ENCODE assay signal across 27 cellular contexts in genomic region chr16:35525979-35526590, GRCh38.
DNase-seq lines count a peak whose midpoint lies in the region; ATAC-seq and TF ChIP-seq lines count a peak whose summit lies in the region.
"Had no signal": no experiment of that assay in that cellular context is flagged by ENCODE, and none has a peak within 500 bp of the region (broad histone marks: within the 10 kb centered on the region; RNA-seq: fewer than 3 reads in every experiment).

No MANE protein-coding gene starts in this region.

- H2AFZ ChIP-seq in PC-3 (ENCODE audit: low read length) = no peak overlapping the region

- no peaks in the 10 kb centered on the region for H3F3A ChIP-seq in PC-3 (ENCODE audit: low read length, unreplicated experiment)

- ATAC-seq in PC-3 = no peak
- peak; percentile 9 for ATAC-seq in upper lobe of right lung
- no peak for ATAC-seq in GM18498 (IDR thresholded peaks at IDR 0.05; ENCODE audit: unreplicated experiment)
- ATAC-seq: GM12878 had no signal

- no peaks in the 10 kb centered on the region for H3K79me2 ChIP-seq in PC-3 (ENCODE audit: low read length)

- in situ Hi-C loops in GM13977 (cut with MboI; ENCODE audit: low pct_unique_long_range_greater_than_20kb, low sequenced_read_pairs, unreplicated experiment) = no loop called here

- intact Hi-C loops in PC-3 (cut with micrococcal nuclease) (no loop called here), upper lobe of right lung (cut with DNase I) (no loop called here)

- BruUV-seq in PC-3 (replicated peaks; lab: Mats Ljungman, UMichigan) = no TSS peak

- no peak overlapping the region for H3K9ac ChIP-seq in PC-3 (ENCODE audit: low read length)

- no peak overlapping the region for H3K4me3 ChIP-seq in PC-3 (ENCODE audit: low read length)
- H3K4me3 ChIP-seq in upper lobe of right lung = no peak overlapping the region
- H3K4me3 ChIP-seq: breast epithelium, GM12878, left ventricle myocardium inferior, Peyer's patch, SJSA1, stomach, tibial artery had no signal

- no peak overlapping the region for H3K27ac ChIP-seq in PC-3 (ENCODE audit: low read length)
- no peak overlapping the region for H3K27ac ChIP-seq in upper lobe of right lung
- H3K27ac ChIP-seq: breast epithelium, left ventricle myocardium inferior, Peyer's patch, SJSA1, stomach, tibial artery had no signal

- DNase-seq in NCI-H82 (lab: John Stamatoyannopoulos, UW) (peak; percentile 17), NCI-H82 treated with DMSO at 0.1 percent for 48 hours (lab: John Stamatoyannopoulos, UW; ENCODE audit: unreplicated experiment) (no peak), NCI-H1930 (lab: John Stamatoyannopoulos, UW) (peak; percentile 38 to 74), PC-3 (no peak), upper lobe of right lung (no peak), GM13977 (ENCODE audit: low spot score) (no peak), NCI-H524 treated with DMSO at 0.1 percent for 48 hours (lab: John Stamatoyannopoulos, UW) (no peak)
- DNase-seq: activated CD4-positive, alpha-beta memory T cell treated with anti-CD3 and anti-CD28 coated beads, Interleukin-2, amount 10 ng/mL, durations not matched to agents 7 days and 5 days; activated CD4-positive, CD25-positive, alpha-beta regulatory T cell treated with anti-CD3 and anti-CD28 coated beads, Interleukin-2, amount 50 U/mL, for 72 hours; activated CD8-positive, alpha-beta memory T cell treated with anti-CD3 and anti-CD28 coated beads, Interleukin-2, amount 50 U/mL, for 48 hours; activated naive CD4-positive, alpha-beta T cell treated with anti-CD3 and anti-CD28 coated beads, Interleukin-2, amount 10 ng/mL, durations not matched to agents 7 days and 5 days; amygdala; effector CD4-positive, alpha-beta T cell; islet precursor cell; left ventricle myocardium inferior; MV-4-11; NCI-H187; NCI-H446 treated with DMSO at 0.1 percent for 48 hours; nucleus accumbens; Peyer's patch; stomach; T-helper 1 cell; tibial artery had no signal

- H3K4me2 ChIP-seq in PC-3 (ENCODE audit: low read length) = peak overlapping the region; percentile 28

- TF ChIP-seq CTCF in PC-3 (conservative IDR thresholded peaks at IDR 0.05; ENCODE audit: low read depth, low read length) (no peak), upper lobe of right lung (IDR thresholded peaks at IDR 0.05) (no peak), GM13977 (IDR thresholded peaks at IDR 0.05; ENCODE audit: extremely low read depth, insufficient read depth, missing control alignments) (no peak)

- no peaks in the 10 kb centered on the region for H3K9me2 ChIP-seq in PC-3 (replicated peaks; ENCODE audit: low read length)

- POLR2A ChIA-PET in PC-3 (lab: Charles Lee; ENCODE audit: unreplicated experiment) = no interaction called here

- H4K20me1 ChIP-seq in PC-3 (ENCODE audit: low read length) = no peaks in the 10 kb centered on the region

- H3K9me3 ChIP-seq in PC-3 (ENCODE audit: low read length) (no peaks in the 10 kb centered on the region), upper lobe of right lung (no peaks in the 10 kb centered on the region)
- H3K9me3 ChIP-seq: breast epithelium, Peyer's patch, tibial artery had no signal

- H3K4me1 ChIP-seq in PC-3 (ENCODE audit: insufficient read depth, low read length) (no peaks in the 10 kb centered on the region), upper lobe of right lung (no peaks in the 10 kb centered on the region)
- H3K4me1 ChIP-seq: breast epithelium, left ventricle myocardium inferior, Peyer's patch, SJSA1, stomach, tibial artery had no signal

- no peaks in the 10 kb centered on the region for H3K27me3 ChIP-seq in PC-3 (ENCODE audit: low read length)
- H3K27me3 ChIP-seq in upper lobe of right lung = no peaks in the 10 kb centered on the region
- H3K27me3 ChIP-seq: Peyer's patch, SJSA1, stomach, tibial artery had no signal

- H3K36me3 ChIP-seq in PC-3 (ENCODE audit: low read depth, low read length) = no peaks in the 10 kb centered on the region
- H3K36me3 ChIP-seq in upper lobe of right lung = no peaks in the 10 kb centered on the region
- H3K36me3 ChIP-seq: breast epithelium, left ventricle myocardium inferior, Peyer's patch, SJSA1, stomach, tibial artery had no signal

- CTCF ChIA-PET in PC-3 (lab: Charles Lee) = no interaction called here

Comparison
In these comparisons a context has a peak if more than half of its experiments do, and no peak if none do; other contexts are left out.
1. DNase-seq: peak in NCI-H82 (single experiment) and NCI-H1930 (2 of 2); none in NCI-H82 treated with DMSO at 0.1 percent for 48 hours (single experiment), PC-3 (single experiment), upper lobe of right lung (single experiment), GM13977 (single experiment) and NCI-H524 treated with DMSO at 0.1 percent for 48 hours (single experiment).